1 cellular context compared by ENCODE assay signal in genomic region chr10:75359876-75360275, GRCh38. TPM values are rescaled to one million over a fixed set of nuclear protein-coding genes. Genes with fewer than 3 reads are reported as not detected.
"Had no signal": no experiment of that assay in that cellular context is flagged by ENCODE, and none has a peak within 500 bp of the region (broad histone marks: within the 10 kb centered on the region; RNA-seq: fewer than 3 reads in every experiment).

No MANE protein-coding gene starts in this region.

RNA-seq across cellular contexts. Expression of gene ZNF503, which starts 41.7 kb away (rescaled TPM):
- polyA plus RNA-seq: naive thymus-derived CD4-positive, alpha-beta T cell had no signal
